22 cellular contexts compared by ENCODE assay signal in genomic region chr11:88475991-88476418, GRCh38.
A peak's percentile ranks its signal among the peaks of the same experiment; 100 is the strongest.
DNase-seq lines count a peak whose midpoint lies in the region; ATAC-seq, FAIRE-seq and TF ChIP-seq lines count a peak whose summit lies in the region.
"Had no signal": no experiment of that assay in that cellular context is flagged by ENCODE, and none has a peak within 500 bp of the region (broad histone marks: within the 10 kb centered on the region; RNA-seq: fewer than 3 reads in every experiment).

No MANE protein-coding gene starts in this region.

- CTCF ChIA-PET in HepG2 (lab: Yijun Ruan, JAX; ENCODE audit: low intra/inter-chr PET ratio, low total read pairs) = no interaction called here

- TF ChIP-seq EP300 in HepG2 (IDR thresholded peaks at IDR 0.05; ENCODE audit: low read depth in 2 of 2, low read length in 2 of 2) (no peak), HepG2 (CRISPR knock-in tag; IDR thresholded peaks at IDR 0.05; ENCODE audit: borderline replicate concordance) (no peak)

- no peak overlapping the region for H3K9ac ChIP-seq in HepG2 (ENCODE audit: insufficient read depth, low read depth, low read length)
- H3K9ac ChIP-seq: parathyroid adenoma had no signal

- no peaks in the 10 kb centered on the region for H3K4me1 ChIP-seq in HepG2 (ENCODE audit: insufficient read depth, low read length)
- H3K4me1 ChIP-seq in right lobe of liver = no peaks in the 10 kb centered on the region
- peaks cover 25% of the 10 kb centered on the region for H3K4me1 ChIP-seq in foreskin keratinocyte
- H3K4me1 ChIP-seq: parathyroid adenoma, spleen, transverse colon had no signal

- no peak overlapping the region for H3K4me2 ChIP-seq in HepG2 (ENCODE audit: low read depth, low read length)

- intact Hi-C loops in HepG2 (cut with micrococcal nuclease; ENCODE audit: unreplicated experiment) = no loop called here
- intact Hi-C loops in right lobe of liver (cut with DNase I) = no loop called here

- WGBS in HepG2 (ENCODE audit: low lambda C conversion rate) = 0% methylated on average over 1 of the region's 1 CpG
- WGBS in right lobe of liver (ENCODE audit: insufficient coverage, low coverage, low lambda C conversion rate, missing lambda C conversion rate) = 44% methylated on average over 1 of the region's 1 CpG

- H3K27ac ChIP-seq in HepG2 (ENCODE audit: extremely low read length, insufficient read depth, low read length) = no peak overlapping the region
- no peak overlapping the region for H3K27ac ChIP-seq in right lobe of liver
- H3K27ac ChIP-seq in foreskin keratinocyte = no peak overlapping the region
- H3K27ac ChIP-seq: parathyroid adenoma, spleen had no signal

- ATAC-seq in HepG2 (no peak), right lobe of liver (no peak), SK-N-SH treated with all-trans-retinoic acid at 6 μM for 48 hours (peak; percentile 52), foreskin keratinocyte (peak; percentile 41), HG02870 (IDR thresholded peaks at IDR 0.05; ENCODE audit: unreplicated experiment) (no peak)

- no peak for TF ChIP-seq RAD21 in HepG2 (CRISPR knock-in tag; IDR thresholded peaks at IDR 0.05)

- no peaks in the 10 kb centered on the region for H3K79me2 ChIP-seq in HepG2 (ENCODE audit: insufficient read depth, low read length)
- H3K79me2 ChIP-seq: parathyroid adenoma had no signal

- POLR2A ChIA-PET in HepG2 (lab: Yijun Ruan, JAX) = no interaction called here

- no peak for FAIRE-seq in HepG2 (lab: Jason Lieb, UNC)
- FAIRE-seq: A204.1, G401.6 had no signal

- no peaks in the 10 kb centered on the region for H3K36me3 ChIP-seq in HepG2 (replicated peaks in 1 of 2; ENCODE audit: control insufficient read depth in 1 of 2, insufficient read depth in 2 of 2, low read length in 2 of 2)
- no peaks in the 10 kb centered on the region for H3K36me3 ChIP-seq in right lobe of liver
- H3K36me3 ChIP-seq: esophagus muscularis mucosa, spleen, transverse colon had no signal

- DNase-seq in HepG2 (ENCODE audit: low spot score) (no peak), right lobe of liver (no peak), foreskin keratinocyte (peak; percentile 28 to 54), NCI-H187 (lab: John Stamatoyannopoulos, UW) (no peak), germinal center (ENCODE audit: low spot score) (no peak)
- DNase-seq in NK-92 treated with Interleukin-12 subunit alpha and Interleukin-12 subunit beta, amount 100 ng/mL, for 24 hours (lab: John Stamatoyannopoulos, UW) = no peak
- DNase-seq: activated CD4-positive, alpha-beta T cell treated with anti-CD3 and anti-CD28 coated beads for 4 hours; activated naive CD4-positive, alpha-beta T cell treated with anti-CD3 and anti-CD28 coated beads, Interleukin-2, amount 50 U/mL, for 16 hours; dermis blood vessel endothelial cell; Kasumi-1; naive B cell; NCI-H1436 treated with DMSO at 0.1 percent for 48 hours; NCI-H345; spleen; T1000; transverse colon had no signal

- in situ Hi-C loops in HepG2 (cut with HindIII; ENCODE audit: extremely low pct_ligation_motif_present, low pct_unique_long_range_greater_than_20kb) = no loop called here

- H3K4me3 ChIP-seq in HepG2 (replicated peaks in 1 of 3; ENCODE audit: insufficient read depth in 1 of 3, low read depth in 2 of 3, low read length in 3 of 3) (no peak overlapping the region), right lobe of liver (no peak overlapping the region)
- H3K4me3 ChIP-seq: esophagus muscularis mucosa, spleen, transverse colon had no signal

- TF ChIP-seq CTCF in HepG2 (CRISPR knock-in tag; IDR thresholded peaks at IDR 0.05) = no peak
- TF ChIP-seq CTCF in right lobe of liver (IDR thresholded peaks at IDR 0.05) = no peak
- TF ChIP-seq CTCF in foreskin keratinocyte (conservative IDR thresholded peaks at IDR 0.05) = no peak

- no peaks in the 10 kb centered on the region for H4K20me1 ChIP-seq in HepG2 (ENCODE audit: insufficient read depth, low read length)

- BruUV-seq in HepG2 (replicated peaks; lab: Mats Ljungman, UMichigan) = no TSS peak

- H2AFZ ChIP-seq in HepG2 (ENCODE audit: low read length) = no peak overlapping the region
- H2AFZ ChIP-seq: parathyroid adenoma had no signal

- H3K9me3 ChIP-seq in HepG2 (ENCODE audit: low read length) (no peaks in the 10 kb centered on the region), right lobe of liver (no peaks in the 10 kb centered on the region)
- H3K9me3 ChIP-seq: esophagus muscularis mucosa, spleen, transverse colon had no signal

- no peaks in the 10 kb centered on the region for H3K27me3 ChIP-seq in HepG2 (ENCODE audit: control insufficient read depth in 1 of 2, insufficient read depth in 2 of 2, low read length in 2 of 2)
- no peaks in the 10 kb centered on the region for H3K27me3 ChIP-seq in right lobe of liver
- no peaks in the 10 kb centered on the region for H3K27me3 ChIP-seq in foreskin keratinocyte
- H3K27me3 ChIP-seq: esophagus muscularis mucosa, spleen, transverse colon had no signal

- TF ChIP-seq POLR2A in HepG2 (IDR thresholded peaks at IDR 0.05; ENCODE audit: insufficient read depth in 1 of 2, low read depth in 2 of 2, low read length in 2 of 2) = no peak
- no peak for TF ChIP-seq POLR2A in right lobe of liver (IDR thresholded peaks at IDR 0.05)

TF ChIP-seq in HepG2, 621 proteins besides CTCF, POLR2A, EP300 and RAD21:
- TF ChIP-seq, protein P1, sequence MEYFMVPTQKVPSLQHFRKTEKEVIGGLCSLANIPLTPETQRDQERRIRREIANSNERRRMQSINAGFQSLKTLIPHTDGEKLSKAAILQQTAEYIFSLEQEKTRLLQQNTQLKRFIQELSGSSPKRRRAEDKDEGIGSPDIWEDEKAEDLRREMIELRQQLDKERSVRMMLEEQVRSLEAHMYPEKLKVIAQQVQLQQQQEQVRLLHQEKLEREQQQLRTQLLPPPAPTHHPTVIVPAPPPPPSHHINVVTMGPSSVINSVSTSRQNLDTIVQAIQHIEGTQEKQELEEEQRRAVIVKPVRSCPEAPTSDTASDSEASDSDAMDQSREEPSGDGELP (IDR thresholded peaks at IDR 0.05; ENCODE audit: borderline replicate concordance, low read depth) = no peak
- peak; percentile 47; the same call in 1 of the 2 replicates for TF ChIP-seq MNT (IDR thresholded peaks at IDR 0.05)

TF ChIP-seq in SK-N-SH treated with all-trans-retinoic acid at 6 μM for 48 hours, 23 proteins besides CTCF, POLR2A, EP300 and RAD21:
- TF ChIP-seq POU6F1 (CRISPR knock-in tag; IDR thresholded peaks at IDR 0.05; ENCODE audit: borderline replicate concordance, low read depth) (no peak), ZNF8 (CRISPR knock-in tag; IDR thresholded peaks at IDR 0.05) (no peak), BACH2 (CRISPR knock-in tag; IDR thresholded peaks at IDR 0.05; ENCODE audit: borderline replicate concordance) (no peak)
- TF ChIP-seq, protein P2, sequence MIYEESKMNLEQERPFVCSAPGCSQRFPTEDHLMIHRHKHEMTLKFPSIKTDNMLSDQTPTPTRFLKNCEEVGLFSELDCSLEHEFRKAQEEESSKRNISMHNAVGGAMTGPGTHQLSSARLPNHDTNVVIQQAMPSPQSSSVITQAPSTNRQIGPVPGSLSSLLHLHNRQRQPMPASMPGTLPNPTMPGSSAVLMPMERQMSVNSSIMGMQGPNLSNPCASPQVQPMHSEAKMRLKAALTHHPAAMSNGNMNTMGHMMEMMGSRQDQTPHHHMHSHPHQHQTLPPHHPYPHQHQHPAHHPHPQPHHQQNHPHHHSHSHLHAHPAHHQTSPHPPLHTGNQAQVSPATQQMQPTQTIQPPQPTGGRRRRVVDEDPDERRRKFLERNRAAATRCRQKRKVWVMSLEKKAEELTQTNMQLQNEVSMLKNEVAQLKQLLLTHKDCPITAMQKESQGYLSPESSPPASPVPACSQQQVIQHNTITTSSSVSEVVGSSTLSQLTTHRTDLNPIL (CRISPR knock-in tag; IDR thresholded peaks at IDR 0.05; ENCODE audit: low read depth) = no peak

Comparison
In these comparisons a context has a peak if more than half of its experiments do, and no peak if none do; other contexts are left out.
1. ATAC-seq: peak in SK-N-SH treated with all-trans-retinoic acid at 6 μM for 48 hours (single experiment) and foreskin keratinocyte (single experiment); none in HepG2 (single experiment), right lobe of liver (0 of 4) and HG02870 (single experiment).
2. DNase-seq: peak in foreskin keratinocyte (2 of 2); none in HepG2 (single experiment), right lobe of liver (0 of 3), NK-92 treated with Interleukin-12 subunit alpha and Interleukin-12 subunit beta, amount 100 ng/mL, for 24 hours (single experiment), NCI-H187 (0 of 2) and germinal center (single experiment).